In the genomic region with DNA sequence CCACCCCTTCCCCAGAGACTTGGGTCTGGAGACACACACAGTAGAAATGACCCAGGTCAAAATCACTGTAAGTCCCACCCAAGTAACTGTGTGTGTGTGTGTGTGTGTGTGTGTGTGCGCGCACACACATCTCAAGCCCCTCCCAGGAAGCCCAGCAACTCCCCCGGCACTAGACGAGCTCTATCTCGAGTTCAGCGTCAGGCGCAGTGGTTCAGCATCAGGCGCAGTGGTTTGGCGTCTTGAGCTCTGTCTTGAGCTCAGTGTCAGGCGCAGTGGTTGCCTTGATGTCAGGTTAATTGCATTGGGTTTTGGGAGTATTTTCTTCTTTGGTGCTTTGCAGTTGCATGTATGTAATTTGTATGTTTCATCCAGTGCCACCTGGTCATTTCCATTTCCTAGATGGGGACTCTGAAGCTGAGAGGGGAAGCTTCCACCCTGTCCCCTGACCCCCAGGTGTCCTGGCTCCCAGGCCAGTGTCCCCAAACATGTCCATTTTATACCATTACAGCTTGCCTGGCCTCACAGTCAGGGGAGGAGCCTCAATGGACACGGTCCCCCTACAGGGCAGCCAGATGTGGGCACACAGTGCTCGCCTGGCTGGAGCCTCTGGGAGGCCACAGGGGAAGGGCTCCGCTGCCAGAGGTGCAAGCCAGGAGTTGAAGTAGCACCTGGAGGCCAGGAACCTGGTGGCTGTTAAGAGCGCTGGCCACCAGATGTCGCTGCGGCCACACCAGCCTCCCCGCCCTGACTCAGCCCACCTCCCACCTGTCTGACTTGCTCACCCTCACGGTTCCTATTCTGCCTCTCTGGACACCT, we compare ENCODE assay signal across 1 cellular context.
TF ChIP-seq lines count a peak whose summit lies in the region.

No MANE protein-coding gene starts in this region.

TF ChIP-seq in HepG2, 621 proteins besides CTCF, POLR2A, EP300 and RAD21 (continued from another document and continues in another):
- TF ChIP-seq, protein P1, sequence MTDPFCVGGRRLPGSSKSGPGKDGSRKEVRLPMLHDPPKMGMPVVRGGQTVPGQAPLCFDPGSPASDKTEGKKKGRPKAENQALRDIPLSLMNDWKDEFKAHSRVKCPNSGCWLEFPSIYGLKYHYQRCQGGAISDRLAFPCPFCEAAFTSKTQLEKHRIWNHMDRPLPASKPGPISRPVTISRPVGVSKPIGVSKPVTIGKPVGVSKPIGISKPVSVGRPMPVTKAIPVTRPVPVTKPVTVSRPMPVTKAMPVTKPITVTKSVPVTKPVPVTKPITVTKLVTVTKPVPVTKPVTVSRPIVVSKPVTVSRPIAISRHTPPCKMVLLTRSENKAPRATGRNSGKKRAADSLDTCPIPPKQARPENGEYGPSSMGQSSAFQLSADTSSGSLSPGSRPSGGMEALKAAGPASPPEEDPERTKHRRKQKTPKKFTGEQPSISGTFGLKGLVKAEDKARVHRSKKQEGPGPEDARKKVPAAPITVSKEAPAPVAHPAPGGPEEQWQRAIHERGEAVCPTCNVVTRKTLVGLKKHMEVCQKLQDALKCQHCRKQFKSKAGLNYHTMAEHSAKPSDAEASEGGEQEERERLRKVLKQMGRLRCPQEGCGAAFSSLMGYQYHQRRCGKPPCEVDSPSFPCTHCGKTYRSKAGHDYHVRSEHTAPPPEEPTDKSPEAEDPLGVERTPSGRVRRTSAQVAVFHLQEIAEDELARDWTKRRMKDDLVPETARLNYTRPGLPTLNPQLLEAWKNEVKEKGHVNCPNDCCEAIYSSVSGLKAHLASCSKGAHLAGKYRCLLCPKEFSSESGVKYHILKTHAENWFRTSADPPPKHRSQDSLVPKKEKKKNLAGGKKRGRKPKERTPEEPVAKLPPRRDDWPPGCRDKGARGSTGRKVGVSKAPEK (CRISPR knock-in tag; IDR thresholded peaks at IDR 0.05; ENCODE audit: borderline replicate concordance): peak; percentile 61; the same call in 1 of the 2 replicates
- 0 out of 2 replicates have a peak, but pooled peaks have one; percentile 62 for TF ChIP-seq GPN1 (CRISPR knock-in tag; IDR thresholded peaks at IDR 0.05; ENCODE audit: borderline replicate concordance)
- TF ChIP-seq KLF13 (CRISPR knock-in tag; IDR thresholded peaks at IDR 0.05): no peak
- TF ChIP-seq REPIN1 (CRISPR knock-in tag; IDR thresholded peaks at IDR 0.05; ENCODE audit: borderline replicate concordance, low read depth): peak; percentile 77; the same call in 1 of the 2 replicates
- TF ChIP-seq, protein P2, sequence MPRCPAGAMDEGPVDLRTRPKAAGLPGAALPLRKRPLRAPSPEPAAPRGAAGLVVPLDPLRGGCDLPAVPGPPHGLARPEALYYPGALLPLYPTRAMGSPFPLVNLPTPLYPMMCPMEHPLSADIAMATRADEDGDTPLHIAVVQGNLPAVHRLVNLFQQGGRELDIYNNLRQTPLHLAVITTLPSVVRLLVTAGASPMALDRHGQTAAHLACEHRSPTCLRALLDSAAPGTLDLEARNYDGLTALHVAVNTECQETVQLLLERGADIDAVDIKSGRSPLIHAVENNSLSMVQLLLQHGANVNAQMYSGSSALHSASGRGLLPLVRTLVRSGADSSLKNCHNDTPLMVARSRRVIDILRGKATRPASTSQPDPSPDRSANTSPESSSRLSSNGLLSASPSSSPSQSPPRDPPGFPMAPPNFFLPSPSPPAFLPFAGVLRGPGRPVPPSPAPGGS (CRISPR knock-in tag; IDR thresholded peaks at IDR 0.05): no peak
- TF ChIP-seq ZNF552 (CRISPR knock-in tag; IDR thresholded peaks at IDR 0.05; ENCODE audit: borderline replicate concordance): no peak
- no peak for TF ChIP-seq MAFG (CRISPR knock-in tag; IDR thresholded peaks at IDR 0.05)
- TF ChIP-seq JUND (CRISPR knock-in tag; IDR thresholded peaks at IDR 0.05): 0 out of 2 replicates have a peak, but pooled peaks have one; percentile 56
- TF ChIP-seq, protein P3, sequence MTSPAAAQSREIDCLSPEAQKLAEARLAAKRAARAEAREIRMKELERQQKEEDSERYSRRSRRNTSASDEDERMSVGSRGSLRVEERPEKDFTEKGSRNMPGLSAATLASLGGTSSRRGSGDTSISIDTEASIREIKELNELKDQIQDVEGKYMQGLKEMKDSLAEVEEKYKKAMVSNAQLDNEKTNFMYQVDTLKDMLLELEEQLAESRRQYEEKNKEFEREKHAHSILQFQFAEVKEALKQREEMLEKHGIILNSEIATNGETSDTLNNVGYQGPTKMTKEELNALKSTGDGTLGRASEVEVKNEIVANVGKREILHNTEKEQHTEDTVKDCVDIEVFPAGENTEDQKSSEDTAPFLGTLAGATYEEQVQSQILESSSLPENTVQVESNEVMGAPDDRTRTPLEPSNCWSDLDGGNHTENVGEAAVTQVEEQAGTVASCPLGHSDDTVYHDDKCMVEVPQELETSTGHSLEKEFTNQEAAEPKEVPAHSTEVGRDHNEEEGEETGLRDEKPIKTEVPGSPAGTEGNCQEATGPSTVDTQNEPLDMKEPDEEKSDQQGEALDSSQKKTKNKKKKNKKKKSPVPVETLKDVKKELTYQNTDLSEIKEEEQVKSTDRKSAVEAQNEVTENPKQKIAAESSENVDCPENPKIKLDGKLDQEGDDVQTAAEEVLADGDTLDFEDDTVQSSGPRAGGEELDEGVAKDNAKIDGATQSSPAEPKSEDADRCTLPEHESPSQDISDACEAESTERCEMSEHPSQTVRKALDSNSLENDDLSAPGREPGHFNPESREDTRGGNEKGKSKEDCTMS (CRISPR knock-in tag; conservative IDR thresholded peaks at IDR 0.05): no peak
- no peak for TF ChIP-seq AGO1 (IDR thresholded peaks at IDR 0.05; ENCODE audit: low read depth, low read length, poor library complexity, severe bottlenecking)
- no peak for TF ChIP-seq ZSCAN22 (CRISPR knock-in tag; IDR thresholded peaks at IDR 0.05)
- peak; percentile 74 for TF ChIP-seq FOXO1 (CRISPR knock-in tag; IDR thresholded peaks at IDR 0.05)
- no peak for TF ChIP-seq ZNF296 (CRISPR knock-in tag; conservative IDR thresholded peaks at IDR 0.05)
- no peak; the same call in 1 of the 2 replicates for TF ChIP-seq HOXA5 (CRISPR knock-in tag; IDR thresholded peaks at IDR 0.05)
- no peak for TF ChIP-seq ZKSCAN8 (CRISPR knock-in tag; IDR thresholded peaks at IDR 0.05; ENCODE audit: borderline replicate concordance)
- no peak for TF ChIP-seq SSRP1 (CRISPR knock-in tag; IDR thresholded peaks at IDR 0.05)
- TF ChIP-seq NFE2L2 (IDR thresholded peaks at IDR 0.05; ENCODE audit: low read length): 0 out of 2 replicates have a peak, but pooled peaks have one; percentile 22
- no peak for TF ChIP-seq TARDBP (CRISPR knock-in tag; IDR thresholded peaks at IDR 0.05)
- no peak for TF ChIP-seq ZNF547 (CRISPR knock-in tag; IDR thresholded peaks at IDR 0.05)
- TF ChIP-seq SOX13 (IDR thresholded peaks at IDR 0.05): no peak
- 0 out of 4 replicates have a peak, but pooled peaks of 1 of the 2 experiments have one; percentile 42 for TF ChIP-seq SOX13 (CRISPR knock-in tag; conservative IDR thresholded peaks at IDR 0.05 in 1 of 2, IDR thresholded peaks at IDR 0.05 in 1 of 2)
- TF ChIP-seq PTBP1 (IDR thresholded peaks at IDR 0.05; ENCODE audit: low read depth, low read length, poor library complexity, severe bottlenecking): no peak
- no peak for TF ChIP-seq NFE2L1 (CRISPR knock-in tag; IDR thresholded peaks at IDR 0.05; ENCODE audit: borderline replicate concordance)
- no peak for TF ChIP-seq JUNB (CRISPR knock-in tag; IDR thresholded peaks at IDR 0.05; ENCODE audit: borderline replicate concordance)
- no peak for TF ChIP-seq TMF1 (CRISPR knock-in tag; IDR thresholded peaks at IDR 0.05; ENCODE audit: low read depth)
- TF ChIP-seq NCOA5 (CRISPR knock-in tag; IDR thresholded peaks at IDR 0.05): no peak
- TF ChIP-seq, protein P4, sequence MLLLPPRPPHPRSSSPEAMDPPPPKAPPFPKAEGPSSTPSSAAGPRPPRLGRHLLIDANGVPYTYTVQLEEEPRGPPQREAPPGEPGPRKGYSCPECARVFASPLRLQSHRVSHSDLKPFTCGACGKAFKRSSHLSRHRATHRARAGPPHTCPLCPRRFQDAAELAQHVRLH (CRISPR knock-in tag; IDR thresholded peaks at IDR 0.05; ENCODE audit: borderline replicate concordance, low read depth): peak; percentile 81; the same call in 1 of the 2 replicates
- TF ChIP-seq HNF4G (IDR thresholded peaks at IDR 0.05; ENCODE audit: borderline replicate concordance, low read depth, low read length): no peak
- TF ChIP-seq HNF4G (CRISPR knock-in tag; IDR thresholded peaks at IDR 0.05; ENCODE audit: borderline replicate concordance, low read depth): peak; percentile 49; the same call in 1 of the 2 replicates
- no peak for TF ChIP-seq TRIM24 (CRISPR knock-in tag; IDR thresholded peaks at IDR 0.05)
- TF ChIP-seq ZNF772 (CRISPR knock-in tag; IDR thresholded peaks at IDR 0.05): no peak
- no peak for TF ChIP-seq NFYB (CRISPR knock-in tag; IDR thresholded peaks at IDR 0.05)
- TF ChIP-seq, protein P5, sequence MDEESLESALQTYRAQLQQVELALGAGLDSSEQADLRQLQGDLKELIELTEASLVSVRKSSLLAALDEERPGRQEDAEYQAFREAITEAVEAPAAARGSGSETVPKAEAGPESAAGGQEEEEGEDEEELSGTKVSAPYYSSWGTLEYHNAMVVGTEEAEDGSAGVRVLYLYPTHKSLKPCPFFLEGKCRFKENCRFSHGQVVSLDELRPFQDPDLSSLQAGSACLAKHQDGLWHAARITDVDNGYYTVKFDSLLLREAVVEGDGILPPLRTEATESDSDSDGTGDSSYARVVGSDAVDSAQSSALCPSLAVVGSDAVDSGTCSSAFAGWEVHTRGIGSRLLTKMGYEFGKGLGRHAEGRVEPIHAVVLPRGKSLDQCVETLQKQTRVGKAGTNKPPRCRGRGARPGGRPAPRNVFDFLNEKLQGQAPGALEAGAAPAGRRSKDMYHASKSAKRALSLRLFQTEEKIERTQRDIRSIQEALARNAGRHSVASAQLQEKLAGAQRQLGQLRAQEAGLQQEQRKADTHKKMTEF (CRISPR knock-in tag; IDR thresholded peaks at IDR 0.05): 0 out of 2 replicates have a peak, but pooled peaks have one; percentile 35
- TF ChIP-seq, protein P6, sequence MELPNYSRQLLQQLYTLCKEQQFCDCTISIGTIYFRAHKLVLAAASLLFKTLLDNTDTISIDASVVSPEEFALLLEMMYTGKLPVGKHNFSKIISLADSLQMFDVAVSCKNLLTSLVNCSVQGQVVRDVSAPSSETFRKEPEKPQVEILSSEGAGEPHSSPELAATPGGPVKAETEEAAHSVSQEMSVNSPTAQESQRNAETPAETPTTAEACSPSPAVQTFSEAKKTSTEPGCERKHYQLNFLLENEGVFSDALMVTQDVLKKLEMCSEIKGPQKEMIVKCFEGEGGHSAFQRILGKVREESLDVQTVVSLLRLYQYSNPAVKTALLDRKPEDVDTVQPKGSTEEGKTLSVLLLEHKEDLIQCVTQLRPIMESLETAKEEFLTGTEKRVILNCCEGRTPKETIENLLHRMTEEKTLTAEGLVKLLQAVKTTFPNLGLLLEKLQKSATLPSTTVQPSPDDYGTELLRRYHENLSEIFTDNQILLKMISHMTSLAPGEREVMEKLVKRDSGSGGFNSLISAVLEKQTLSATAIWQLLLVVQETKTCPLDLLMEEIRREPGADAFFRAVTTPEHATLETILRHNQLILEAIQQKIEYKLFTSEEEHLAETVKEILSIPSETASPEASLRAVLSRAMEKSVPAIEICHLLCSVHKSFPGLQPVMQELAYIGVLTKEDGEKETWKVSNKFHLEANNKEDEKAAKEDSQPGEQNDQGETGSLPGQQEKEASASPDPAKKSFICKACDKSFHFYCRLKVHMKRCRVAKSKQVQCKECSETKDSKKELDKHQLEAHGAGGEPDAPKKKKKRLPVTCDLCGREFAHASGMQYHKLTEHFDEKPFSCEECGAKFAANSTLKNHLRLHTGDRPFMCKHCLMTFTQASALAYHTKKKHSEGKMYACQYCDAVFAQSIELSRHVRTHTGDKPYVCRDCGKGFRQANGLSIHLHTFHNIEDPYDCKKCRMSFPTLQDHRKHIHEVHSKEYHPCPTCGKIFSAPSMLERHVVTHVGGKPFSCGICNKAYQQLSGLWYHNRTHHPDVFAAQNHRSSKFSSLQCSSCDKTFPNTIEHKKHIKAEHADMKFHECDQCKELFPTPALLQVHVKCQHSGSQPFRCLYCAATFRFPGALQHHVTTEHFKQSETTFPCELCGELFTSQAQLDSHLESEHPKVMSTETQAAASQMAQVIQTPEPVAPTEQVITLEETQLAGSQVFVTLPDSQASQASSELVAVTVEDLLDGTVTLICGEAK (IDR thresholded peaks at IDR 0.05): no peak
- TF ChIP-seq, protein P6 (CRISPR knock-in tag; IDR thresholded peaks at IDR 0.05): no peak
- TF ChIP-seq ZBTB7B (CRISPR knock-in tag; IDR thresholded peaks at IDR 0.05): 0 out of 2 replicates have a peak, but pooled peaks have one; percentile 69
- TF ChIP-seq FOXA1 (IDR thresholded peaks at IDR 0.05): no peak
- peak; percentile 37; the same call in 1 of the 2 replicates for TF ChIP-seq FOXA1 (CRISPR knock-in tag; IDR thresholded peaks at IDR 0.05)
- no peak for TF ChIP-seq ZMYM2 (CRISPR knock-in tag; IDR thresholded peaks at IDR 0.05)
- TF ChIP-seq, protein P7, sequence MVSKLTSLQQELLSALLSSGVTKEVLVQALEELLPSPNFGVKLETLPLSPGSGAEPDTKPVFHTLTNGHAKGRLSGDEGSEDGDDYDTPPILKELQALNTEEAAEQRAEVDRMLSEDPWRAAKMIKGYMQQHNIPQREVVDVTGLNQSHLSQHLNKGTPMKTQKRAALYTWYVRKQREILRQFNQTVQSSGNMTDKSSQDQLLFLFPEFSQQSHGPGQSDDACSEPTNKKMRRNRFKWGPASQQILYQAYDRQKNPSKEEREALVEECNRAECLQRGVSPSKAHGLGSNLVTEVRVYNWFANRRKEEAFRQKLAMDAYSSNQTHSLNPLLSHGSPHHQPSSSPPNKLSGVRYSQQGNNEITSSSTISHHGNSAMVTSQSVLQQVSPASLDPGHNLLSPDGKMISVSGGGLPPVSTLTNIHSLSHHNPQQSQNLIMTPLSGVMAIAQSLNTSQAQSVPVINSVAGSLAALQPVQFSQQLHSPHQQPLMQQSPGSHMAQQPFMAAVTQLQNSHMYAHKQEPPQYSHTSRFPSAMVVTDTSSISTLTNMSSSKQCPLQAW (CRISPR knock-in tag; IDR thresholded peaks at IDR 0.05): no peak; the same call in 1 of the 2 replicates
- TF ChIP-seq ZNF724P (CRISPR knock-in tag; IDR thresholded peaks at IDR 0.05; ENCODE audit: borderline replicate concordance): no peak
